ENCODE assay signal across 1 cellular context in the genomic region with DNA sequence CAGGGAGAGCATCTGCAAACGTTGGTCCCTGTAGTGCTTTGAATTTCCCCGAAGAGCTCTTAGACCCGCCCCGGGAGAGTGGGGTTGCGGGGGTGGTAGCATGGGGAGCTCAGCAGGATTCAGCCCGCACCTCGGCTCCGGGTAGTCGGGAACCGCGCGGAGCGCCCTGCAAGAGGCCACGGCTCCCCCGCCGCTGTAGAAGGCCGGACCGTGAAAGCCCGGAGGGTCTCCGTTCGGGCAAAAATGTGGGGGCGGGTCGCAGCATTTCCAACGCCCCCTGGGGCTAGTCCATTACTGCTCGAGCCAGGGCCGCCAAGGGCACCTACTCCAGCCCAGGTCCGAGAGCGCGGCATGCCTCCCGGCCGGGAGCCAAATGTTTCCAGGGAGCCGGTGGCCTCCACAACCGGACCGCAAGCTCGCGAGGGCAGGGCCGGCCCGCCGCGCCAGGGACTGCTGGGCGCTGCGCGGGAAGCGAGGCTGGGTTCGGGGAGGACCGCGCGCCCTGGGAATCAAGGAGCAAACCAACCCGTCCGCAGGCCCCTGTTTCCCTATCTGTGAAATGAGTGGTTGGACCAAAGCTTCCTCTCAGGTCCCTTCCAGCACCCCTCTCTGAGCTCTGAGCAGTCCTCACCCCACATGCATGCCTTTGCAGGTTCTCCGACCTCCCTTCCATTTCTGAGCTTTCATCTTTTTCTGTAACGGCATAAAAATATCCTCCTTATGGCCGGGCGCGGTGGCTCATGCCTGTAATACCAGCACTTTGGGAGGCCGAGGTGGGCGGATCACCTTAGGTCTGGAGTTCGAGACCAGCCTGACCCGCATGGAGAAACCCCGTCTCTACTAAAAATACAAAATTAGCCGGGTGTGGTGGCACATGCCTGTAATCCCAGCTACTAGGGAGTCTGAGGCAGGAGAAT.
TF ChIP-seq lines count a peak whose summit lies in the region.

No MANE protein-coding gene starts in this region.

TF ChIP-seq in HEK293, 187 proteins besides CTCF, POLR2A, EP300 and RAD21 (continued from another document):
- TF ChIP-seq, protein P1, sequence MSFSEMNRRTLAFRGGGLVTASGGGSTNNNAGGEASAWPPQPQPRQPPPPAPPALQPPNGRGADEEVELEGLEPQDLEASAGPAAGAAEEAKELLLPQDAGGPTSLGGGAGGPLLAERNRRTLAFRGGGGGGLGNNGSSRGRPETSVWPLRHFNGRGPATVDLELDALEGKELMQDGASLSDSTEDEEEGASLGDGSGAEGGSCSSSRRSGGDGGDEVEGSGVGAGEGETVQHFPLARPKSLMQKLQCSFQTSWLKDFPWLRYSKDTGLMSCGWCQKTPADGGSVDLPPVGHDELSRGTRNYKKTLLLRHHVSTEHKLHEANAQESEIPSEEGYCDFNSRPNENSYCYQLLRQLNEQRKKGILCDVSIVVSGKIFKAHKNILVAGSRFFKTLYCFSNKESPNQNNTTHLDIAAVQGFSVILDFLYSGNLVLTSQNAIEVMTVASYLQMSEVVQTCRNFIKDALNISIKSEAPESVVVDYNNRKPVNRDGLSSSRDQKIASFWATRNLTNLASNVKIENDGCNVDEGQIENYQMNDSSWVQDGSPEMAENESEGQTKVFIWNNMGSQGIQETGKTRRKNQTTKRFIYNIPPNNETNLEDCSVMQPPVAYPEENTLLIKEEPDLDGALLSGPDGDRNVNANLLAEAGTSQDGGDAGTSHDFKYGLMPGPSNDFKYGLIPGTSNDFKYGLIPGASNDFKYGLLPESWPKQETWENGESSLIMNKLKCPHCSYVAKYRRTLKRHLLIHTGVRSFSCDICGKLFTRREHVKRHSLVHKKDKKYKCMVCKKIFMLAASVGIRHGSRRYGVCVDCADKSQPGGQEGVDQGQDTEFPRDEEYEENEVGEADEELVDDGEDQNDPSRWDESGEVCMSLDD (tag by site-specific recombination; IDR thresholded peaks at IDR 0.05): peak; percentile 60; the same call in 1 of the 2 replicates
- TF ChIP-seq WT1 (tag by site-specific recombination; IDR thresholded peaks at IDR 0.05) (peak; percentile 11; the same call in 1 of the 2 replicates), ZNF423 (tag by site-specific recombination; IDR thresholded peaks at IDR 0.05) (0 out of 2 replicates have a peak, but pooled peaks have one; percentile 44), ZNF335 (tag by site-specific recombination; conservative IDR thresholded peaks at IDR 0.05) (peak; percentile 73), GLIS1 (tag by site-specific recombination; IDR thresholded peaks at IDR 0.05) (peak; percentile 44)
- TF ChIP-seq, protein P2, sequence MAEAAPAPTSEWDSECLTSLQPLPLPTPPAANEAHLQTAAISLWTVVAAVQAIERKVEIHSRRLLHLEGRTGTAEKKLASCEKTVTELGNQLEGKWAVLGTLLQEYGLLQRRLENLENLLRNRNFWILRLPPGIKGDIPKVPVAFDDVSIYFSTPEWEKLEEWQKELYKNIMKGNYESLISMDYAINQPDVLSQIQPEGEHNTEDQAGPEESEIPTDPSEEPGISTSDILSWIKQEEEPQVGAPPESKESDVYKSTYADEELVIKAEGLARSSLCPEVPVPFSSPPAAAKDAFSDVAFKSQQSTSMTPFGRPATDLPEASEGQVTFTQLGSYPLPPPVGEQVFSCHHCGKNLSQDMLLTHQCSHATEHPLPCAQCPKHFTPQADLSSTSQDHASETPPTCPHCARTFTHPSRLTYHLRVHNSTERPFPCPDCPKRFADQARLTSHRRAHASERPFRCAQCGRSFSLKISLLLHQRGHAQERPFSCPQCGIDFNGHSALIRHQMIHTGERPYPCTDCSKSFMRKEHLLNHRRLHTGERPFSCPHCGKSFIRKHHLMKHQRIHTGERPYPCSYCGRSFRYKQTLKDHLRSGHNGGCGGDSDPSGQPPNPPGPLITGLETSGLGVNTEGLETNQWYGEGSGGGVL (tag by site-specific recombination; IDR thresholded peaks at IDR 0.05): peak; percentile 8; the same call in 1 of the 2 replicates
TF ChIP-seq in HEK293: peak in this region for 38.
